Comparison of ENCODE assay signal across 15 cellular contexts in genomic region chr15:66723826-66724731, GRCh38. TPM values are rescaled to one million over a fixed set of nuclear protein-coding genes. Genes with fewer than 3 reads are reported as not detected.
A peak's percentile ranks its signal among the peaks of the same experiment; 100 is the strongest.
DNase-seq lines count a peak whose midpoint lies in the region; TF ChIP-seq lines count a peak whose summit lies in the region.
"Had no signal": no experiment of that assay in that cellular context is flagged by ENCODE, and none has a peak within 500 bp of the region (broad histone marks: within the 10 kb centered on the region; RNA-seq: fewer than 3 reads in every experiment).

No MANE protein-coding gene starts in this region.

- intact Hi-C loops in ascending aorta (cut with DNase I) (loop anchor here (5.0 kb wide), 2 partner anchors 128 to 1422 kb away; partner anchors contain the start of gene RNU5B-1), thyroid gland (cut with DNase I) (no loop called here)

- H3F3A ChIP-seq in smooth muscle cell (ENCODE audit: low read depth) = peaks cover 58% of the 10 kb centered on the region

- H4K20me1 ChIP-seq in smooth muscle cell (ENCODE audit: low read depth) = peaks cover 100% of the 10 kb centered on the region

- H3K4me3 ChIP-seq in ascending aorta = peak overlapping the region in 1 of 2 donors; percentile 6
- no peak overlapping the region for H3K4me3 ChIP-seq in fibroblast of villous mesenchyme (ENCODE audit: low read depth, low read length)
- H3K4me3 ChIP-seq in smooth muscle cell = no peak overlapping the region
- H3K4me3 ChIP-seq in thyroid gland (replicated peaks in 1 of 3) = no peak overlapping the region
- H3K4me3 ChIP-seq: BLaER1 treated with 17β-estradiol and CSF1 and Interleukin-3, amounts not matched to agents 10 nM and 100 nM had no signal

- H2AFZ ChIP-seq in smooth muscle cell (ENCODE audit: low read depth) = no peak overlapping the region

- no peak overlapping the region for H3K4me2 ChIP-seq in smooth muscle cell
- H3K4me2 ChIP-seq: BLaER1 treated with 17β-estradiol and CSF1 and Interleukin-3, amounts not matched to agents 10 nM and 100 nM had no signal

- H3K27me3 ChIP-seq in ascending aorta (no peaks in the 10 kb centered on the region), smooth muscle cell (ENCODE audit: low read depth) (no peaks in the 10 kb centered on the region), thyroid gland (no peaks in the 10 kb centered on the region)
- H3K27me3 ChIP-seq: BLaER1 treated with 17β-estradiol and CSF1 and Interleukin-3, amounts not matched to agents 10 nM and 100 nM had no signal

- peaks cover 0 to 3% of the 10 kb centered on the region in 2 donors for H3K36me3 ChIP-seq in ascending aorta
- H3K36me3 ChIP-seq in smooth muscle cell (ENCODE audit: low read depth) = no peaks in the 10 kb centered on the region
- no peaks in the 10 kb centered on the region for H3K36me3 ChIP-seq in thyroid gland

- no peak for TF ChIP-seq POLR2A in thyroid gland (IDR thresholded peaks at IDR 0.05)

- H3K9me3 ChIP-seq in ascending aorta (no peaks in the 10 kb centered on the region), smooth muscle cell (replicated peaks; ENCODE audit: low read depth) (no peaks in the 10 kb centered on the region), thyroid gland (no peaks in the 10 kb centered on the region)
- H3K9me3 ChIP-seq: BLaER1 treated with 17β-estradiol and CSF1 and Interleukin-3, amounts not matched to agents 10 nM and 100 nM had no signal

- 30% methylated on average over 1 of the region's 1 CpG for WGBS in smooth muscle cell (ENCODE audit: low lambda C conversion rate)
- WGBS in thyroid gland, 2 donors = 95 to 98% methylated on average over 1 of the region's 1 CpG

- peak overlapping the region; percentile 57 to 82 for H3K27ac ChIP-seq in ascending aorta
- H3K27ac ChIP-seq in smooth muscle cell (ENCODE audit: low read depth) = peak overlapping the region; percentile 32
- H3K27ac ChIP-seq in thyroid gland = peak overlapping the region in 1 of 3 donors; percentile 4
- H3K27ac ChIP-seq: BLaER1 treated with 17β-estradiol and CSF1 and Interleukin-3, amounts not matched to agents 10 nM and 100 nM; RWPE1 had no signal

- H3K9ac ChIP-seq in smooth muscle cell (ENCODE audit: low read depth) = no peak overlapping the region
- H3K9ac ChIP-seq: BLaER1 treated with 17β-estradiol and CSF1 and Interleukin-3, amounts not matched to agents 10 nM and 100 nM had no signal

- DNase-seq in HT1080 (ENCODE audit: low read depth) = peak; percentile 40
- DNase-seq in ascending aorta (ENCODE audit: low spot score in 2 of 2) = no peak
- peak; percentile 85 for DNase-seq in fibroblast of villous mesenchyme (ENCODE audit: low read depth)
- DNase-seq in smooth muscle cell (lab: John Stamatoyannopoulos, UW; ENCODE audit: unreplicated experiment) = no peak
- DNase-seq in NCI-H2081 (lab: John Stamatoyannopoulos, UW) = no peak
- DNase-seq in thyroid gland = no peak
- no peak for DNase-seq in central memory CD4-positive, alpha-beta T cell
- DNase-seq: activated CD4-positive, CD25-positive, alpha-beta regulatory T cell; activated CD8-positive, alpha-beta memory T cell treated with anti-CD3 and anti-CD28 coated beads for 24 hours; anterior cingulate cortex; DMS153; naive B cell; substantia nigra had no signal

- peaks cover 98% of the 10 kb centered on the region for H3K79me2 ChIP-seq in smooth muscle cell (ENCODE audit: low read depth)

- H3K4me1 ChIP-seq in ascending aorta (peaks cover 25 to 62% of the 10 kb centered on the region in 2 donors), smooth muscle cell (ENCODE audit: low read depth) (peaks cover 11% of the 10 kb centered on the region), thyroid gland (peaks cover 35 to 95% of the 10 kb centered on the region in 2 donors)
- H3K4me1 ChIP-seq: BLaER1 treated with 17β-estradiol and CSF1 and Interleukin-3, amounts not matched to agents 10 nM and 100 nM had no signal

- no peak for TF ChIP-seq CTCF in ascending aorta (IDR thresholded peaks at IDR 0.05)
- TF ChIP-seq CTCF in fibroblast of villous mesenchyme (IDR thresholded peaks at IDR 0.05; ENCODE audit: insufficient read depth, low read depth, low read length) = no peak
- no peak for TF ChIP-seq CTCF in smooth muscle cell (IDR thresholded peaks at IDR 0.05; ENCODE audit: borderline replicate concordance, insufficient read depth, poor library complexity, severe bottlenecking)
- no peak for TF ChIP-seq CTCF in thyroid gland (IDR thresholded peaks at IDR 0.05)

RNA-seq across cellular contexts. Expression of gene SMAD6, which starts 22.0 kb away (rescaled TPM):
- 6.9 and 8.5 TPM in 2 replicates for total RNA-seq in HT1080 (2014; rRNA removed; shearing (Covaris generic))
- 4.8 and 6.2 TPM in 2 replicates for polyA plus RNA-seq in HT1080 (2015; cell fraction: cytosol; rRNA removed)
- 8.3 and 11.1 TPM in 2 replicates for polyA plus RNA-seq in HT1080 (2015; cell fraction: nucleus; rRNA removed)
- total RNA-seq in ascending aorta (140 TPM), fibroblast of villous mesenchyme (3.0 and 3.5 TPM in 2 replicates), smooth muscle cell (41.6 and 42.6 TPM in 2 replicates), thyroid gland (100 to 1,000 TPM in 1 of 4 donors, 10 to 100 TPM in 3; 59.3 to 118 (median 62.3) TPM)
- 37.9 and 44.0 TPM in 2 replicates for polyA plus RNA-seq in smooth muscle cell

Comparison
In these comparisons a context has a peak if more than half of its experiments do, and no peak if none do; other contexts are left out.
1. DNase-seq: peak in HT1080 (single experiment) and fibroblast of villous mesenchyme (single experiment); none in ascending aorta (0 of 2), smooth muscle cell (single experiment), NCI-H2081 (0 of 2), thyroid gland (0 of 2) and central memory CD4-positive, alpha-beta T cell (single experiment).